7 cellular contexts compared by ENCODE assay signal in the genomic region with DNA sequence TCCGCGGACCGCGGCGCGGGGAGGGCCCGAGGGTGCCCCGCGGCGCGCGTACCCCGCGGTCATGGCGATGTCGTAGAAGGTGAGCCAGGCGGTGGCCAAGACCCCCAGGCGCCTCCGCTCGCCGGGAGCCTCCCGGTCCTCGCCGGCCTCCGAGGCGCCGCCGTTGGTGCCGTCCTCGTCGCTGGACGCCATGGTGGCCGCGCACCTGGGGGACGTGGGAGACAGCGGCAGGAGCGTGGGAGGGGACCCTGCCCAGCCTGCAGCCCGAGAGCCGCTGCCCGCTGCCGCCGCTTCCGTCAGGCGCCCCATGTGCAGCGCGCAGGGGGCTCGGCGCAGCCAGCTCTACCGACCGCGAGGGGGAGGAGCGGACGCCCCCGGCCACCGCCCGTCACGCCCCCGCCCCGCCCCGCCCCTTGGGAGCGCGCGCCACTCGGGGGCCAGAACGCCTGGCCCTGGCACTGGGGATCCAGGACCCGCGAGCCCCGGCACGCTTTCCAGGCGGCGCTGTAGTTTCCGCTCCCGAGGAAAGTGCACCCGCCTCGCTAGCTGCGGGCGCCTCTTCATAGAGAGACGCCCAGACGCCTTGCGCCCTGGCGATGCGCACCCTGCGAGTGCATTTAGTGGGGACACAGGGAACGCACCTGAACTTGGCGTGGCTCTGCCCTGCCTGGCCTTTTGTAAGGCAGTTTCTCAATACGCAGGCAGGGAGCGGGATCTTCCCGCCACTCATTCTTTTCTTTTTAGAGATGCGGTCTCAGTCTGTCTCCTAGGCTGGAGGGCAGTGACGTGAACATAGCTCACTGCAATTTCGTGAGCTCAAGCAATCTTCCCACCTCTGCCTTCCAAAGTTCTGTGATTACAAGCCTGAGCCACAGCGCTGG. TPM values are rescaled to one million over a fixed set of nuclear protein-coding genes. Genes with fewer than 3 reads are reported as not detected.
DNase-seq lines count a peak whose midpoint lies in the region; ATAC-seq and TF ChIP-seq lines count a peak whose summit lies in the region.

A gene with protein sequence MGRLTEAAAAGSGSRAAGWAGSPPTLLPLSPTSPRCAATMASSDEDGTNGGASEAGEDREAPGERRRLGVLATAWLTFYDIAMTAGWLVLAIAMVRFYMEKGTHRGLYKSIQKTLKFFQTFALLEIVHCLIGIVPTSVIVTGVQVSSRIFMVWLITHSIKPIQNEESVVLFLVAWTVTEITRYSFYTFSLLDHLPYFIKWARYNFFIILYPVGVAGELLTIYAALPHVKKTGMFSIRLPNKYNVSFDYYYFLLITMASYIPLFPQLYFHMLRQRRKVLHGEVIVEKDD (minus strand): TSS at position 344 of the 881 bp plus-strand sequence. CDS start 35 bp downstream, at position 309.

- H3K36me3 ChIP-seq in WERI-Rb-1 (no peaks in the 10 kb centered on the region), spleen (no peaks in the 10 kb centered on the region)

- H3K27ac ChIP-seq in WERI-Rb-1 (peak within 1 kb of the TSS; percentile 76), caudate nucleus (ENCODE audit: low read depth, low read length) (peak within 1 kb of the TSS; percentile 62), spleen (peak within 1 kb of the TSS in 5 of 8 donors; percentile 26 to 77 (median 69))

- no peaks in the 10 kb centered on the region for H3K9me3 ChIP-seq in WERI-Rb-1 (ENCODE audit: severe bottlenecking)
- no peaks in the 10 kb centered on the region for H3K9me3 ChIP-seq in spleen

- H3K27me3 ChIP-seq in WERI-Rb-1 (ENCODE audit: insufficient read depth, low read depth, severe bottlenecking), result no peaks in the 10 kb centered on the region
- peaks cover 0 to 49% (median 2%) of the 10 kb centered on the region in 7 donors for H3K27me3 ChIP-seq in spleen (replicated peaks in 1 of 7)

- TF ChIP-seq CTCF in WERI-Rb-1 (IDR thresholded peaks at IDR 0.05; ENCODE audit: low read depth, low read length) (peak; percentile 26; the same call in 1 of the 2 replicates), spleen (IDR thresholded peaks at IDR 0.05 in 8 of 11, conservative IDR thresholded peaks at IDR 0.05 in 3 of 11) (peak in 3 of 11 experiments; percentile 19 to 32 (median 25))

- peak; percentile 34 for DNase-seq in NCI-H1048 (lab: John Stamatoyannopoulos, UW)
- DNase-seq in WERI-Rb-1, result peak; percentile 74
- DNase-seq in caudate nucleus (lab: John Stamatoyannopoulos, UW), result peak in 49 of 61 donors; percentile 7 to 71 (median 38)
- peak; percentile 57 for DNase-seq in iris pigment epithelial cell (ENCODE audit: low read depth)
- DNase-seq in spleen, result peak; percentile 86

- ATAC-seq in GM18502 (IDR thresholded peaks at IDR 0.05; ENCODE audit: poor library complexity, unreplicated experiment), result peak; percentile 67
- peak; percentile 58 for ATAC-seq in HG02571 (IDR thresholded peaks at IDR 0.05; ENCODE audit: unreplicated experiment)

- no peak for TF ChIP-seq POLR2A in spleen (IDR thresholded peaks at IDR 0.05)

- H3K4me3 ChIP-seq in WERI-Rb-1 (ENCODE audit: low read depth, low read length) (peak within 1 kb of the TSS; percentile 65), spleen (peak within 1 kb of the TSS; percentile 82 to 98 (median 90))

- intact Hi-C loops in spleen (cut with DNase I; ENCODE audit: low total_unique reads), result no loop called here

- WGBS in spleen, 5 donors, result 0 to 1% (median 0%) methylated on average over 42 to 92 of the region's 92 CpGs

- H3K4me1 ChIP-seq in spleen, result peaks cover 4 to 22% (median 13%) of the 10 kb centered on the region in 6 donors

RNA-seq across cellular contexts. Expression of the gene that starts here (rescaled TPM):
- total RNA-seq in spleen, result 1 to 10 TPM; 2.8 to 4.9 (median 3.5) TPM
- polyA plus RNA-seq in spleen, result 1 to 10 TPM; 3.2 to 4.2 (median 3.8) TPM

Comparison
In these comparisons a context has a peak if more than half of its experiments do, and no peak if none do; other contexts are left out.
1. Peak in every context shown above with its lines: DNase-seq, ATAC-seq, H3K4me3 ChIP-seq and H3K27ac ChIP-seq.
2. DNase-seq: peak in every context shown above with its lines; median percentile 86 in spleen; 74 in WERI-Rb-1; 57 in iris pigment epithelial cell; 38 in caudate nucleus; 34 in NCI-H1048.